In the genomic region with DNA sequence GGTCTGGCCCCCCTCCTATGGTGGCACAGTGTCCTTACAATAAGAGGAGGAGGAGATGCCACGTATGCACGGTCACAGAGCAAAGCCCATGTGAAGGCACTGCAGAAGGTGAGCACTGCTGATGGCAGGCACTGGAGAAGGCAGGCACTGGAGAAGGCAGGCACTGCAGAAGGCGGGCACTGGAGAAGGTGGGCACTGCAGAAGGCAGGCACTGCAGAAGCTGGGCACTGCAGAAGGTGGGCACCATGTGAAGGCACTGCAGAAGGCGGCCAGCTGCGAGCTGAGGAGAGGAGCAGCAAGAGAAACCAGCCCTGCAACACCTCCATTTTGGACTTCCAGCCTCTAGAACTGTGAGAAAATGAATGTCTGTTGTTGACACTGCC, we compare ENCODE assay signal across 24 cellular contexts. TPM values are rescaled to one million over a fixed set of nuclear protein-coding genes. Genes with fewer than 3 reads are reported as not detected.
A peak's percentile ranks its signal among the peaks of the same experiment; 100 is the strongest.
DNase-seq lines count a peak whose midpoint lies in the region; ATAC-seq and TF ChIP-seq lines count a peak whose summit lies in the region.
"Had no signal": no experiment of that assay in that cellular context is flagged by ENCODE, and none has a peak within 500 bp of the region (broad histone marks: within the 10 kb centered on the region; RNA-seq: fewer than 3 reads in every experiment).

No MANE protein-coding gene starts in this region.

- no peak for DNase-seq in CD4-positive, alpha-beta memory T cell
- no peak for DNase-seq in activated CD4-positive, alpha-beta memory T cell treated with anti-CD3 and anti-CD28 coated beads for 36 hours
- DNase-seq in esophagus muscularis mucosa (ENCODE audit: extremely low spot score) (peak; percentile 21), GM10248 (ENCODE audit: extremely low spot score) (no peak), left colon (no peak)
- DNase-seq: BE2C, dermis blood vessel endothelial cell, DMS 273 treated with DMSO at 0.1 percent for 48 hours, HCEC 1CT, hypothalamus, mesenchymal stem cell, MV-4-11, NCI-H187, NCI-H2227 treated with DMSO at 0.1 percent for 48 hours, NCI-H82, PC-9, psoas muscle had no signal

- peak overlapping the region in 1 of 10 experiments; percentile 40; a peak in 2 of 20 replicates for H3K4me3 ChIP-seq in BLaER1 treated with 17β-estradiol and CSF1 and Interleukin-3, amounts not matched to agents 10 nM and 100 nM
- H3K4me3 ChIP-seq in CD4-positive, alpha-beta memory T cell (ENCODE audit: low read length in 2 of 2): peak overlapping the region in 1 of 2 donors; percentile 54
- H3K4me3 ChIP-seq in esophagus muscularis mucosa: no peak overlapping the region
- H3K4me3 ChIP-seq: breast epithelium, PC-9, psoas muscle had no signal

- ATAC-seq in HG03460 (IDR thresholded peaks at IDR 0.05; ENCODE audit: unreplicated experiment): no peak
- no peak for ATAC-seq in HG03521 (IDR thresholded peaks at IDR 0.05; ENCODE audit: unreplicated experiment)
- ATAC-seq in left colon: no peak
- ATAC-seq: psoas muscle had no signal

- H3K4me3 Mint-ChIP-seq in CD4-positive, alpha-beta memory T cell: peak overlapping the region in 7 of 8 donors; percentile 20 to 88 (median 83)
- no peak overlapping the region for H3K4me3 Mint-ChIP-seq in activated CD4-positive, alpha-beta memory T cell treated with anti-CD3 and anti-CD28 coated beads for 36 hours
- H3K4me3 Mint-ChIP-seq: neural crest cell, WTC11 had no signal

- H4K20me1 ChIP-seq in BLaER1 treated with 17β-estradiol and CSF1 and Interleukin-3, amounts not matched to agents 10 nM and 100 nM: no peaks in the 10 kb centered on the region; a peak in 1 of 22 replicates

- CTCF ChIA-PET in CD4-positive, alpha-beta memory T cell (lab: Charles Lee; ENCODE audit: partially characterized antibody): interaction anchor here (0.8 to 1.6 kb wide), 3 partner anchors 12 to 47 kb away, joined by 3 to 7 read pairs (median 6); a partner anchor contains a TSS
- CTCF ChIA-PET in activated CD4-positive, alpha-beta memory T cell treated with anti-CD3 and anti-CD28 coated beads for 36 hours (lab: Charles Lee): interaction anchor here (1.2 kb wide), 1 partner anchor 44 kb away, joined by 4 read pairs; no protein-coding TSS in a partner anchor
- CTCF ChIA-PET in GM10248 (lab: Yijun Ruan, JAX): interaction anchor here (1.2 to 2.5 kb wide), 4 partner anchors 13 to 41 kb away, joined by 3 to 10 read pairs (median 6); no protein-coding TSS in a partner anchor

- POLR2A ChIA-PET in CD4-positive, alpha-beta memory T cell (lab: Charles Lee; ENCODE audit: partially characterized antibody): interaction anchor here (5.9 kb wide), 1 partner anchor 46 kb away, joined by 106 read pairs; a partner anchor contains a TSS
- POLR2A ChIA-PET in activated CD4-positive, alpha-beta memory T cell treated with anti-CD3 and anti-CD28 coated beads for 36 hours (lab: Charles Lee): interaction anchor here (1.8 kb wide), 1 partner anchor 20 kb away, joined by 6 read pairs; no protein-coding TSS in a partner anchor
- POLR2A ChIA-PET in GM10248 (lab: Yijun Ruan, JAX): no interaction called here

- H3K4me1 Mint-ChIP-seq in CD4-positive, alpha-beta memory T cell: peaks cover 20 to 37% (median 29%) of the 10 kb centered on the region in 4 donors
- peaks cover 43% of the 10 kb centered on the region for H3K4me1 Mint-ChIP-seq in activated CD4-positive, alpha-beta memory T cell treated with anti-CD3 and anti-CD28 coated beads for 36 hours (ENCODE audit: low read depth)
- H3K4me1 Mint-ChIP-seq: neural crest cell, WTC11 had no signal

- peak overlapping the region in 4 of 11 experiments; percentile 89 to 95 (median 94); a peak in 7 of 22 replicates for H3K27ac ChIP-seq in BLaER1 treated with 17β-estradiol and CSF1 and Interleukin-3, amounts not matched to agents 10 nM and 100 nM
- H3K27ac ChIP-seq in CD4-positive, alpha-beta memory T cell (ENCODE audit: low read depth, low read length): no peak overlapping the region
- no peak overlapping the region for H3K27ac ChIP-seq in esophagus muscularis mucosa (replicated peaks in 1 of 4)
- H3K27ac ChIP-seq: breast epithelium, epithelial cell of prostate, PC-9, psoas muscle had no signal

- TF ChIP-seq CTCF in esophagus muscularis mucosa (IDR thresholded peaks at IDR 0.05): no peak
- no peak for TF ChIP-seq CTCF in GM10248 (IDR thresholded peaks at IDR 0.05; ENCODE audit: control extremely low read depth, extremely low read depth, low read depth, missing control alignments)

- TF ChIP-seq EP300 in esophagus muscularis mucosa (IDR thresholded peaks at IDR 0.05): no peak

- WGBS in esophagus muscularis mucosa: 83% methylated on average over 5 of the region's 5 CpGs

- no peaks in the 10 kb centered on the region for H3K27me3 Mint-ChIP-seq in CD4-positive, alpha-beta memory T cell
- H3K27me3 Mint-ChIP-seq in activated CD4-positive, alpha-beta memory T cell treated with anti-CD3 and anti-CD28 coated beads for 36 hours: no peaks in the 10 kb centered on the region

- H3K9me3 ChIP-seq in BLaER1 treated with 17β-estradiol and CSF1 and Interleukin-3, amounts not matched to agents 10 nM and 100 nM (replicated peaks in 1 of 11): peaks cover 0 to 23% (median 18%) of the 10 kb centered on the region in 11 experiments; a peak in 12 of 22 replicates
- H3K9me3 ChIP-seq in CD4-positive, alpha-beta memory T cell (ENCODE audit: control insufficient read depth in 1 of 2, low read length in 2 of 2): no peaks in the 10 kb centered on the region
- peaks cover 0 to 8% (median 0%) of the 10 kb centered on the region in 4 donors for H3K9me3 ChIP-seq in esophagus muscularis mucosa
- H3K9me3 ChIP-seq: BE2C, breast epithelium, psoas muscle had no signal

- H3K4me1 ChIP-seq in BLaER1 treated with 17β-estradiol and CSF1 and Interleukin-3, amounts not matched to agents 10 nM and 100 nM: peaks cover 39 to 55% (median 51%) of the 10 kb centered on the region in 10 experiments
- H3K4me1 ChIP-seq in CD4-positive, alpha-beta memory T cell (ENCODE audit: insufficient read depth, low read length): peaks cover 36% of the 10 kb centered on the region
- H3K4me1 ChIP-seq in esophagus muscularis mucosa: no peaks in the 10 kb centered on the region
- H3K4me1 ChIP-seq: BE2C, breast epithelium had no signal

- intact Hi-C loops in CD4-positive, alpha-beta memory T cell (cut with micrococcal nuclease): loop anchor here (5.0 kb wide), 1 partner anchor 329 kb away; a partner anchor contains a TSS
- intact Hi-C loops in activated CD4-positive, alpha-beta memory T cell treated with anti-CD3 and anti-CD28 coated beads for 36 hours (cut with micrococcal nuclease): loop anchor here (1.0 to 5.0 kb wide), 6 partner anchors 20 to 274 kb away; a partner anchor contains a TSS
- intact Hi-C loops in esophagus muscularis mucosa (cut with DNase I) (no loop called here), left colon (cut with DNase I, micrococcal nuclease) (no loop called here)

- TF ChIP-seq POLR2A in esophagus muscularis mucosa (IDR thresholded peaks at IDR 0.05; ENCODE audit: low read depth): no peak

- H3K27me3 ChIP-seq in BLaER1 treated with 17β-estradiol and CSF1 and Interleukin-3, amounts not matched to agents 10 nM and 100 nM: peaks cover 0 to 9% (median 0%) of the 10 kb centered on the region in 11 experiments; a peak in 1 of 22 replicates
- no peaks in the 10 kb centered on the region for H3K27me3 ChIP-seq in CD4-positive, alpha-beta memory T cell (ENCODE audit: insufficient read depth, low read length)
- H3K27me3 ChIP-seq in esophagus muscularis mucosa: no peaks in the 10 kb centered on the region
- H3K27me3 ChIP-seq: BE2C, breast epithelium had no signal

- H3K36me3 ChIP-seq in BLaER1 treated with 17β-estradiol and CSF1 and Interleukin-3, amounts not matched to agents 10 nM and 100 nM: no peaks in the 10 kb centered on the region
- H3K36me3 ChIP-seq in CD4-positive, alpha-beta memory T cell (ENCODE audit: insufficient read depth, low read length): no peaks in the 10 kb centered on the region
- no peaks in the 10 kb centered on the region for H3K36me3 ChIP-seq in esophagus muscularis mucosa
- H3K36me3 ChIP-seq: BE2C, breast epithelium had no signal

- H3K36me3 Mint-ChIP-seq in CD4-positive, alpha-beta memory T cell: no peaks in the 10 kb centered on the region
- H3K36me3 Mint-ChIP-seq in activated CD4-positive, alpha-beta memory T cell treated with anti-CD3 and anti-CD28 coated beads for 36 hours: no peaks in the 10 kb centered on the region
- H3K36me3 Mint-ChIP-seq: WTC11 had no signal

- H3K27ac Mint-ChIP-seq in CD4-positive, alpha-beta memory T cell: peak overlapping the region in 5 of 7 donors; percentile 86 to 94 (median 90)
- H3K27ac Mint-ChIP-seq in activated CD4-positive, alpha-beta memory T cell treated with anti-CD3 and anti-CD28 coated beads for 36 hours: peak overlapping the region; percentile 97

- H3K9ac ChIP-seq in BLaER1 treated with 17β-estradiol and CSF1 and Interleukin-3, amounts not matched to agents 10 nM and 100 nM: peak overlapping the region in 1 of 11 experiments; percentile 87; a peak in 3 of 22 replicates

- peak overlapping the region in 9 of 11 experiments; percentile 78 to 99 (median 91); a peak in 18 of 22 replicates for H3K4me2 ChIP-seq in BLaER1 treated with 17β-estradiol and CSF1 and Interleukin-3, amounts not matched to agents 10 nM and 100 nM
- H3K4me2 ChIP-seq: PC-9 had no signal

- peaks cover 0 to 4% (median 0%) of the 10 kb centered on the region in 8 donors for H3K9me3 Mint-ChIP-seq in CD4-positive, alpha-beta memory T cell
- no peaks in the 10 kb centered on the region for H3K9me3 Mint-ChIP-seq in activated CD4-positive, alpha-beta memory T cell treated with anti-CD3 and anti-CD28 coated beads for 36 hours

RNA-seq across cellular contexts. Expression of a gene that starts 46.3 kb away (rescaled TPM):
- total RNA-seq in CD4-positive, alpha-beta memory T cell: 10 to 100 TPM; 60.9 to 64.8 TPM
- polyA plus RNA-seq in CD4-positive, alpha-beta memory T cell: 10 to 100 TPM in 1 of 2 donors, 1 to 10 TPM in 1; 3.5 to 10.5 TPM
- 10 to 100 TPM; 56.6 to 61.5 TPM for total RNA-seq in activated CD4-positive, alpha-beta memory T cell treated with anti-CD3 and anti-CD28 coated beads for 36 hours
- 10 to 100 TPM; 22.8 to 38.0 (median 30.3) TPM for total RNA-seq in esophagus muscularis mucosa
- 10 to 100 TPM; 20.5 to 26.7 TPM for total RNA-seq in left colon

Comparison
In these comparisons a context has a peak if more than half of its experiments do, and no peak if none do; other contexts are left out.
1. intact Hi-C loops: an anchor here in CD4-positive, alpha-beta memory T cell (5.0 kb wide) and activated CD4-positive, alpha-beta memory T cell treated with anti-CD3 and anti-CD28 coated beads for 36 hours (1.0 to 5.0 kb wide); none called in esophagus muscularis mucosa and left colon.